3 cellular contexts compared by ENCODE assay signal in genomic region chr1:170993717-170994116, GRCh38.
TF ChIP-seq lines count a peak whose summit lies in the region.

No MANE protein-coding gene starts in this region.

TF ChIP-seq in HepG2, 621 proteins besides CTCF, POLR2A, EP300 and RAD21:
- TF ChIP-seq MAFF (IDR thresholded peaks at IDR 0.05; ENCODE audit: low read depth, low read length) (peak; percentile 36; the same call in 1 of the 2 replicates), HMG20A (CRISPR knock-in tag; IDR thresholded peaks at IDR 0.05; ENCODE audit: borderline replicate concordance) (no peak), MAFK (conservative IDR thresholded peaks at IDR 0.05 in 1 of 2, IDR thresholded peaks at IDR 0.05 in 1 of 2; ENCODE audit: low read length in 2 of 2) (peak; percentile 28 to 55; a peak in 2 of 4 replicates)

TF ChIP-seq in IMR-90, 13 proteins besides CTCF, POLR2A, EP300 and RAD21:
- TF ChIP-seq MAFK (IDR thresholded peaks at IDR 0.05; ENCODE audit: low read depth, low read length) (peak; percentile 24; the same call in 1 of the 2 replicates), RFX5 (IDR thresholded peaks at IDR 0.05; ENCODE audit: low read depth, low read length) (no peak)

TF ChIP-seq in K562, 482 proteins besides CTCF, POLR2A, EP300 and RAD21:
- TF ChIP-seq E2F3 (CRISPR knock-in tag; IDR thresholded peaks at IDR 0.05) (no peak), THRB (CRISPR knock-in tag; conservative IDR thresholded peaks at IDR 0.05) (no peak), BHLHE40 (IDR thresholded peaks at IDR 0.05; ENCODE audit: low read length) (no peak), TEAD4 (IDR thresholded peaks at IDR 0.05; ENCODE audit: low read length) (no peak), TEAD4 (CRISPR knock-in tag; IDR thresholded peaks at IDR 0.05; ENCODE audit: borderline replicate concordance) (no peak), YY1 (IDR thresholded peaks at IDR 0.05; ENCODE audit: borderline replicate concordance in 1 of 3, control insufficient read depth in 1 of 3, extremely low read depth in 1 of 3, insufficient read depth in 3 of 3, insufficient read length in 1 of 3, insufficient replicate concordance in 2 of 3, low read depth in 1 of 3, low read length in 2 of 3) (no peak), MCM5 (IDR thresholded peaks at IDR 0.05; ENCODE audit: low read depth) (no peak), RUNX1 (IDR thresholded peaks at IDR 0.05; ENCODE audit: low read depth) (no peak), C11orf30 (IDR thresholded peaks at IDR 0.05; ENCODE audit: low read depth) (peak; percentile 53), ZNF316 (IDR thresholded peaks at IDR 0.05) (peak; percentile 78), MEF2D (tag; conservative IDR thresholded peaks at IDR 0.05; ENCODE audit: low read depth) (no peak), MAFG (tag; conservative IDR thresholded peaks at IDR 0.05) (0 out of 2 replicates have a peak, but pooled peaks have one; percentile 9), EP400 (IDR thresholded peaks at IDR 0.05) (no peak), MIER1 (IDR thresholded peaks at IDR 0.05; ENCODE audit: low read depth) (no peak), GTF2B (IDR thresholded peaks at IDR 0.05; ENCODE audit: extremely low read depth, insufficient read length) (no peak), ZNF592 (IDR thresholded peaks at IDR 0.05) (no peak), RBM22 (IDR thresholded peaks at IDR 0.05; ENCODE audit: low read depth, low read length, poor library complexity, severe bottlenecking) (no peak), ELK1 (CRISPR knock-in tag; IDR thresholded peaks at IDR 0.05) (no peak), ZFP91 (CRISPR knock-in tag; IDR thresholded peaks at IDR 0.05) (no peak), ID3 (CRISPR knock-in tag; IDR thresholded peaks at IDR 0.05) (no peak), ID3 (tag; IDR thresholded peaks at IDR 0.05) (no peak), ZNF134 (CRISPR knock-in tag; conservative IDR thresholded peaks at IDR 0.05) (no peak), CHD7 (IDR thresholded peaks at IDR 0.05; ENCODE audit: low read depth, low read length) (no peak), ETV6 (IDR thresholded peaks at IDR 0.05; ENCODE audit: borderline replicate concordance in 1 of 2, low read depth in 2 of 2, low read length in 1 of 2) (no peak), ETV6 (CRISPR knock-in tag; IDR thresholded peaks at IDR 0.05; ENCODE audit: borderline replicate concordance) (no peak), ZNF212 (CRISPR knock-in tag; IDR thresholded peaks at IDR 0.05) (no peak)
